In the genomic region with DNA sequence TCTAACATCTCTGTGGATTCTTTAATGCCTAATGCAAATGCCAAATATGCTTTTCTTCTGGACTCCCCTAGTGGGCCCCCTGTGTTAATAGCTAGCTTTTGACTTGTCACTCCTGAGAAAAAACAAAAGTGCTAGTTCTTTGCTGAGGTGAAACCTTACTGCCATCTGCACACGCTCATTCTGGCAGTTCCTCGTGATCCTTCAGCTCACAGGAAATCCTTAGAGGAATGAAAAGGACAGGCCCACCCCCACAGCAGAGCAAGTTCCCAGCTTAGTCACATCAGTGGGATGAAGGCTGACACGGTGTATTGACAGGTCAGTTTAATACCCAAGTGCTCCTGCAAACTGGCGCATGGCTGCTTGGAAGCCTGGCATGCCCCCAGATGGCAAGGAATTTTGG, we compare ENCODE assay signal across 12 cellular contexts.
A peak's percentile ranks its signal among the peaks of the same experiment; 100 is the strongest.
DNase-seq lines count a peak whose midpoint lies in the region; ATAC-seq lines count a peak whose summit lies in the region.
"Had no signal": no experiment of that assay in that cellular context is flagged by ENCODE, and none has a peak within 500 bp of the region (broad histone marks: within the 10 kb centered on the region; RNA-seq: fewer than 3 reads in every experiment).

No MANE protein-coding gene starts in this region.

- peak; percentile 67 for ATAC-seq in sciatic nerve
- ATAC-seq in stimulated activated naive CD8-positive, alpha-beta T cell treated with anti-CD3 and anti-CD28 coated beads, Interleukin-15, Interleukin-2, amounts not matched to agents 100 U/mL and 50 U/mL, for 24 hours: no peak

- DNase-seq in NCI-H82 (lab: John Stamatoyannopoulos, UW) (peak; percentile 32), NCI-H82 treated with DMSO at 0.1 percent for 48 hours (lab: John Stamatoyannopoulos, UW; ENCODE audit: unreplicated experiment) (no peak), HK-2 (ENCODE audit: unreplicated experiment) (peak; percentile 4), dermis blood vessel endothelial cell (peak; percentile 48), sciatic nerve (ENCODE audit: low spot score) (no peak), hypothalamus (lab: John Stamatoyannopoulos, UW) (no peak)
- no peak for DNase-seq in stimulated activated CD4-positive, alpha-beta T cell treated with anti-CD3 and anti-CD28 coated beads, Interleukin-4, amount 100 ng/mL, for 24 hours
- DNase-seq in stimulated activated naive CD8-positive, alpha-beta T cell treated with anti-CD3 and anti-CD28 coated beads, Interleukin-15, Interleukin-2, amounts not matched to agents 100 U/mL and 50 U/mL, for 24 hours: no peak
- DNase-seq: 8988T, DND-41, sigmoid colon, T-helper 1 cell had no signal

- intact Hi-C loops in sciatic nerve (cut with DNase I): no loop called here

Comparison
In these comparisons a context has a peak if more than half of its experiments do, and no peak if none do; other contexts are left out.
1. DNase-seq: peak in NCI-H82 (single experiment), HK-2 (single experiment) and dermis blood vessel endothelial cell (single experiment); none in NCI-H82 treated with DMSO at 0.1 percent for 48 hours (single experiment), sciatic nerve (single experiment), hypothalamus (0 of 51), stimulated activated CD4-positive, alpha-beta T cell treated with anti-CD3 and anti-CD28 coated beads, Interleukin-4, amount 100 ng/mL, for 24 hours (single experiment) and stimulated activated naive CD8-positive, alpha-beta T cell treated with anti-CD3 and anti-CD28 coated beads, Interleukin-15, Interleukin-2, amounts not matched to agents 100 U/mL and 50 U/mL, for 24 hours (single experiment).